In the genomic region with DNA sequence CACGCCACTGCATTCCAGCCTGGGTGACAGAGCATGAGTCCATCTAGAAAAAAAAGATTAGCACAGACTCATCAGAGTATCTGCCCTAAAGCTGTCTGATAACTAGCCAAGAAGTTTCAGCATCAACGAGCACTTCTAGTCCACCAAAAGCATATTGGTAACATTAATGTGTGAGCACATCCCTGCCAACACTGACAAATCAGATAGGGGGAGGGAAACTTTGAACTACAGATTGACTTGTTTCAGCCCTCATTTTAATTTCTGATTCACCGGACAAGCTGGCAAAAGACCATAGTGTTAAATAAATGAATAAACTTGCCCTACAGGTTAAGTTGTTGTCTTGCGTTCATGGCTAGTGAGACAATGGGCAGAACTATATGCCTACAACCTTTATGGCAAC, we compare ENCODE assay signal across 29 cellular contexts. TPM values are rescaled to one million over a fixed set of nuclear protein-coding genes. Genes with fewer than 3 reads are reported as not detected.
DNase-seq lines count a peak whose midpoint lies in the region; ATAC-seq, FAIRE-seq and TF ChIP-seq lines count a peak whose summit lies in the region.
"Had no signal": no experiment of that assay in that cellular context is flagged by ENCODE, and none has a peak within 500 bp of the region (broad histone marks: within the 10 kb centered on the region; RNA-seq: fewer than 3 reads in every experiment).

No MANE protein-coding gene starts in this region.

- H4K8ac ChIP-seq in IMR-90 (ENCODE audit: low read depth in 2 of 2, low read length in 2 of 2) (no peak overlapping the region), mesenchymal stem cell (ENCODE audit: low read length) (no peak overlapping the region)

- H2BK12ac ChIP-seq in mesenchymal stem cell (ENCODE audit: low read length in 2 of 2), result no peak overlapping the region

- H3K56ac ChIP-seq in IMR-90 (ENCODE audit: extremely low read depth, insufficient read depth, low read length), result no peak overlapping the region

- H2BK120ac ChIP-seq in IMR-90 (ENCODE audit: low read depth, low read length) (no peak overlapping the region), mesenchymal stem cell (ENCODE audit: low read depth, low read length) (no peak overlapping the region)

- no peak overlapping the region for H3K4me3 Mint-ChIP-seq in activated CD4-positive, alpha-beta memory T cell treated with anti-CD3 and anti-CD28 coated beads for 36 hours
- H3K4me3 Mint-ChIP-seq: activated B cell treated with CpG ODN at 0.5 μM for 24 hours; activated CD8-positive, alpha-beta T cell treated with anti-CD3 and anti-CD28 coated beads for 36 hours; activated naive CD4-positive, alpha-beta T cell treated with anti-CD3 and anti-CD28 coated beads, Interleukin-2, amount 50 U/mL, for 24 hours; activated T-cell treated with anti-CD3 and anti-CD28 coated beads, Interleukin-2, amount 50 U/mL, for 4 hours; CD4-positive, CD25-positive, alpha-beta regulatory T cell; dendritic cell treated with granulocyte-macrophage colony-stimulating factor and Interleukin-4, amounts not matched to agents 40 ng/mL and 50 ng/mL, for 4 days; neural progenitor cell; stimulated activated naive B cell treated with anti-CD40 and anti-IgM and Interleukin-4, amounts not matched to agents 10 μg/mL and 1 μg/mL and 100 μg/mL, for 72 hours; T-helper 17 cell had no signal

- peak; percentile 23 for FAIRE-seq in bronchial epithelial cell (lab: Jason Lieb, UNC)
- FAIRE-seq: A549 had no signal

- no peak overlapping the region for H2AK9ac ChIP-seq in IMR-90 (replicated peaks; ENCODE audit: low read depth, low read length, poor library complexity)

- no peaks in the 10 kb centered on the region for H3K27me3 Mint-ChIP-seq in activated CD4-positive, alpha-beta memory T cell treated with anti-CD3 and anti-CD28 coated beads for 36 hours
- H3K27me3 Mint-ChIP-seq: activated B cell treated with CpG ODN at 0.5 μM for 24 hours; activated CD8-positive, alpha-beta T cell treated with anti-CD3 and anti-CD28 coated beads for 36 hours; activated naive CD4-positive, alpha-beta T cell treated with anti-CD3 and anti-CD28 coated beads, Interleukin-2, amount 50 U/mL, for 24 hours; stimulated activated naive B cell treated with anti-CD40 and anti-IgM and Interleukin-4, amounts not matched to agents 10 μg/mL and 1 μg/mL and 100 μg/mL, for 72 hours had no signal

- H3K18ac ChIP-seq in IMR-90 (ENCODE audit: low read depth, low read length) (no peak overlapping the region), mesenchymal stem cell (ENCODE audit: low read depth in 1 of 2, low read length in 2 of 2) (no peak overlapping the region)

- H3K27ac ChIP-seq in IMR-90 (ENCODE audit: insufficient read depth, low read length) (no peak overlapping the region), mesenchymal stem cell (ENCODE audit: low read length, poor library complexity, severe bottlenecking) (no peak overlapping the region)
- H3K27ac ChIP-seq: A549, body of pancreas, HL-60, neural progenitor cell, SJSA1, transverse colon had no signal

- no peak overlapping the region for H3K14ac ChIP-seq in IMR-90 (replicated peaks; ENCODE audit: low read depth, low read length)
- no peak overlapping the region for H3K14ac ChIP-seq in mesenchymal stem cell (ENCODE audit: low read length in 2 of 2)

- H3K23ac ChIP-seq in IMR-90 (ENCODE audit: low read depth, low read length) (no peak overlapping the region), mesenchymal stem cell (ENCODE audit: low read length in 2 of 2) (no peak overlapping the region)

- dilution Hi-C loops in IMR-90 (cut with HindIII; ENCODE audit: low sequenced_read_pairs, unreplicated experiment), result no loop called here

- TF ChIP-seq CTCF in AG09309 (IDR thresholded peaks at IDR 0.05; ENCODE audit: control insufficient read depth, insufficient read depth, low read depth, low read length, missing control alignments) (no peak), IMR-90 (conservative IDR thresholded peaks at IDR 0.05; ENCODE audit: low read depth, low read length) (no peak), bronchial epithelial cell (IDR thresholded peaks at IDR 0.05; ENCODE audit: insufficient read depth, low read length, severe bottlenecking) (no peak), foreskin fibroblast (IDR thresholded peaks at IDR 0.05; ENCODE audit: low read depth, low read length) (no peak)

- no peak for TF ChIP-seq RAD21 in IMR-90 (IDR thresholded peaks at IDR 0.05; ENCODE audit: low read length)

- no peak overlapping the region for H2BK15ac ChIP-seq in IMR-90 (ENCODE audit: low read depth, low read length)
- H2BK15ac ChIP-seq in mesenchymal stem cell (ENCODE audit: low read depth, poor library complexity, severe bottlenecking), result no peak overlapping the region

- H3K9me3 ChIP-seq in IMR-90 (ENCODE audit: control insufficient read depth, insufficient read depth, low read length), result no peaks in the 10 kb centered on the region
- H3K9me3 ChIP-seq in mesenchymal stem cell (ENCODE audit: control insufficient read depth, low read length), result no peaks in the 10 kb centered on the region
- H3K9me3 ChIP-seq: A549, body of pancreas, SJSA1, transverse colon had no signal

- H3K9ac ChIP-seq in IMR-90 (ENCODE audit: low read depth, low read length) (no peak overlapping the region), mesenchymal stem cell (ENCODE audit: low read length) (no peak overlapping the region)
- H3K9ac ChIP-seq: neural progenitor cell had no signal

- H2BK5ac ChIP-seq in IMR-90 (ENCODE audit: low read depth, low read length, poor library complexity, severe bottlenecking), result no peak overlapping the region
- H2BK5ac ChIP-seq in mesenchymal stem cell (ENCODE audit: low read depth, low read length, poor library complexity, severe bottlenecking), result no peak overlapping the region

- POLR2A ChIA-PET in IMR-90 (lab: Charles Lee; ENCODE audit: unreplicated experiment), result interaction anchor here (0.6 to 0.7 kb wide), 2 partner anchors 26 to 1757 kb away, joined by 3 read pairs; no protein-coding TSS in a partner anchor
- POLR2A ChIA-PET in activated CD4-positive, alpha-beta memory T cell treated with anti-CD3 and anti-CD28 coated beads for 36 hours (lab: Charles Lee), result interaction anchor here (1.0 to 1.5 kb wide), 2 partner anchors 9 to 48 kb away, joined by 3 read pairs; no protein-coding TSS in a partner anchor

- no peak overlapping the region for H2BK20ac ChIP-seq in IMR-90 (ENCODE audit: low read depth, low read length)

- no peaks in the 10 kb centered on the region for H3K9me1 ChIP-seq in IMR-90 (ENCODE audit: insufficient read depth, low read length)

- H3K4me1 Mint-ChIP-seq in activated CD4-positive, alpha-beta memory T cell treated with anti-CD3 and anti-CD28 coated beads for 36 hours (ENCODE audit: low read depth), result peaks cover 19% of the 10 kb centered on the region
- H3K4me1 Mint-ChIP-seq: activated B cell treated with CpG ODN at 0.5 μM for 24 hours, T-helper 17 cell had no signal

- H3K4me3 ChIP-seq in AG09309 (ENCODE audit: control insufficient read depth, low read depth, low read length), result no peak overlapping the region
- no peak overlapping the region for H3K4me3 ChIP-seq in IMR-90 (ENCODE audit: insufficient read depth, low read depth, low read length)
- H3K4me3 ChIP-seq in bronchial epithelial cell (ENCODE audit: low read depth, low read length), result no peak overlapping the region
- no peak overlapping the region for H3K4me3 ChIP-seq in foreskin fibroblast (ENCODE audit: low read depth in 1 of 2, low read length in 2 of 2)
- H3K4me3 ChIP-seq in mesenchymal stem cell (ENCODE audit: insufficient read depth in 1 of 2, low read depth in 1 of 2, low read length in 2 of 2), result no peak overlapping the region
- H3K4me3 ChIP-seq: A549, body of pancreas, neural progenitor cell, SJSA1, transverse colon had no signal

- no peak overlapping the region for H4K5ac ChIP-seq in IMR-90 (ENCODE audit: low read depth, low read length)

- 93% methylated on average over 2 of the region's 4 CpGs; no CpG with 5 or more reads in 1 of the 2 experiments for WGBS in IMR-90 (ENCODE audit: extremely low coverage in 2 of 2, insufficient read length in 1 of 2), 2 experiments
- 99% methylated on average over 3 of the region's 4 CpGs for WGBS in mesenchymal stem cell

- intact Hi-C loops in IMR-90 (cut with micrococcal nuclease), result no loop called here
- intact Hi-C loops in activated CD4-positive, alpha-beta memory T cell treated with anti-CD3 and anti-CD28 coated beads for 36 hours (cut with micrococcal nuclease), result loop anchor here (2.0 kb wide), 2 partner anchors 143 to 253 kb away; no protein-coding TSS in a partner anchor
- intact Hi-C loops in cardiac septum (cut with DNase I), result no loop called here

- H2AFZ ChIP-seq in IMR-90 (replicated peaks; ENCODE audit: low read length, poor library complexity) (no peak overlapping the region), mesenchymal stem cell (ENCODE audit: low read depth, low read length) (no peak overlapping the region)

- no peak overlapping the region for H2AK5ac ChIP-seq in IMR-90 (ENCODE audit: low read depth, low read length)
- no peak overlapping the region for H2AK5ac ChIP-seq in mesenchymal stem cell (ENCODE audit: low read length, severe bottlenecking)

- in situ Hi-C loops in IMR-90 (cut with MboI; ENCODE audit: low sequenced_read_pairs), result no loop called here

- H3K79me1 ChIP-seq in IMR-90 (ENCODE audit: low read depth in 1 of 2, low read length in 2 of 2), result no peaks in the 10 kb centered on the region
- H3K79me1 ChIP-seq in mesenchymal stem cell (replicated peaks; ENCODE audit: low read length, poor library complexity, severe bottlenecking), result no peaks in the 10 kb centered on the region

- H3K27me3 ChIP-seq in IMR-90 (ENCODE audit: control insufficient read depth, insufficient read depth, low read length), result no peaks in the 10 kb centered on the region; the same call in 1 of the 2 replicates
- no peaks in the 10 kb centered on the region for H3K27me3 ChIP-seq in bronchial epithelial cell (ENCODE audit: control insufficient read depth, insufficient read depth, low read length)
- no peaks in the 10 kb centered on the region for H3K27me3 ChIP-seq in mesenchymal stem cell (ENCODE audit: control insufficient read depth in 1 of 2, insufficient read depth in 1 of 2, low read length in 2 of 2)
- H3K27me3 ChIP-seq: body of pancreas, neural progenitor cell, SJSA1, transverse colon had no signal

- H4K20me1 ChIP-seq in IMR-90 (ENCODE audit: insufficient read depth, low read length), result no peaks in the 10 kb centered on the region

- no TSS peak for BruUV-seq in IMR-90 (replicated peaks; lab: Mats Ljungman, UMichigan)

- H3K4ac ChIP-seq in IMR-90 (ENCODE audit: low read depth, low read length), result no peak overlapping the region
- H3K4ac ChIP-seq in mesenchymal stem cell (ENCODE audit: low read depth in 1 of 2, low read length in 2 of 2), result no peak overlapping the region

- H3K36me3 ChIP-seq in IMR-90 (ENCODE audit: control insufficient read depth, insufficient read depth, low read length), result no peaks in the 10 kb centered on the region
- H3K36me3 ChIP-seq in bronchial epithelial cell (ENCODE audit: control insufficient read depth, insufficient read depth, low read length), result no peaks in the 10 kb centered on the region
- no peaks in the 10 kb centered on the region for H3K36me3 ChIP-seq in mesenchymal stem cell (ENCODE audit: control insufficient read depth in 1 of 2, insufficient read depth in 2 of 2, low read depth in 1 of 2, low read length in 2 of 2)
- H3K36me3 ChIP-seq: neural progenitor cell, SJSA1, transverse colon had no signal

- CTCF ChIA-PET in IMR-90 (lab: Yijun Ruan, JAX), result no interaction called here
- CTCF ChIA-PET in activated CD4-positive, alpha-beta memory T cell treated with anti-CD3 and anti-CD28 coated beads for 36 hours (lab: Charles Lee), result interaction anchor here (1.1 to 1.7 kb wide), 3 partner anchors 10 to 117 kb away, joined by 3 to 4 read pairs (median 3); no protein-coding TSS in a partner anchor

- no peak overlapping the region for H4K91ac ChIP-seq in IMR-90 (ENCODE audit: insufficient read depth, low read depth, low read length)
- H4K91ac ChIP-seq in mesenchymal stem cell (ENCODE audit: low read length), result no peak overlapping the region

- TF ChIP-seq POLR2A in IMR-90 (IDR thresholded peaks at IDR 0.05; ENCODE audit: low read depth, low read length), result no peak

- no peak overlapping the region for H3K27ac Mint-ChIP-seq in activated CD4-positive, alpha-beta memory T cell treated with anti-CD3 and anti-CD28 coated beads for 36 hours
- H3K27ac Mint-ChIP-seq: activated B cell treated with CpG ODN at 0.5 μM for 24 hours; activated CD8-positive, alpha-beta T cell treated with anti-CD3 and anti-CD28 coated beads for 36 hours; activated naive CD4-positive, alpha-beta T cell treated with anti-CD3 and anti-CD28 coated beads, Interleukin-2, amount 50 U/mL, for 24 hours; dendritic cell treated with granulocyte-macrophage colony-stimulating factor and Interleukin-4, amounts not matched to agents 40 ng/mL and 50 ng/mL, for 4 days; neural progenitor cell; stimulated activated naive B cell treated with anti-CD40 and anti-IgM and Interleukin-4, amounts not matched to agents 10 μg/mL and 1 μg/mL and 100 μg/mL, for 72 hours; T-helper 17 cell had no signal

- no peaks in the 10 kb centered on the region for H3K9me3 Mint-ChIP-seq in activated CD4-positive, alpha-beta memory T cell treated with anti-CD3 and anti-CD28 coated beads for 36 hours
- H3K9me3 Mint-ChIP-seq: activated B cell treated with CpG ODN at 0.5 μM for 24 hours; activated CD8-positive, alpha-beta T cell treated with anti-CD3 and anti-CD28 coated beads for 36 hours; activated naive CD4-positive, alpha-beta T cell treated with anti-CD3 and anti-CD28 coated beads, Interleukin-2, amount 50 U/mL, for 24 hours; activated T-cell treated with anti-CD3 and anti-CD28 coated beads, Interleukin-2, amount 50 U/mL, for 4 hours; CD4-positive, CD25-positive, alpha-beta regulatory T cell; dendritic cell treated with granulocyte-macrophage colony-stimulating factor and Interleukin-4, amounts not matched to agents 40 ng/mL and 50 ng/mL, for 4 days; stimulated activated naive B cell treated with anti-CD40 and anti-IgM and Interleukin-4, amounts not matched to agents 10 μg/mL and 1 μg/mL and 100 μg/mL, for 72 hours had no signal

- H3K36me3 Mint-ChIP-seq in activated CD4-positive, alpha-beta memory T cell treated with anti-CD3 and anti-CD28 coated beads for 36 hours, result no peaks in the 10 kb centered on the region
- H3K36me3 Mint-ChIP-seq: activated naive CD4-positive, alpha-beta T cell treated with anti-CD3 and anti-CD28 coated beads, Interleukin-2, amount 50 U/mL, for 24 hours; CD4-positive, CD25-positive, alpha-beta regulatory T cell; neural progenitor cell; stimulated activated naive B cell treated with anti-CD40 and anti-IgM and Interleukin-4, amounts not matched to agents 10 μg/mL and 1 μg/mL and 100 μg/mL, for 72 hours had no signal

- H3K4me1 ChIP-seq in IMR-90 (ENCODE audit: control insufficient read depth, insufficient read depth, low read length), result peaks cover 3% of the 10 kb centered on the region
- peaks cover 2% of the 10 kb centered on the region for H3K4me1 ChIP-seq in mesenchymal stem cell (ENCODE audit: control insufficient read depth, insufficient read depth, low read depth, low read length)
- H3K4me1 ChIP-seq: A549, SJSA1, transverse colon had no signal

- ATAC-seq in IMR-90 (ENCODE audit: low read depth), result peak; percentile 57
- ATAC-seq in stimulated activated naive CD8-positive, alpha-beta T cell treated with anti-CD3 and anti-CD28 coated beads, Interleukin-15, Interleukin-2, amounts not matched to agents 100 U/mL and 50 U/mL, for 24 hours, result no peak
- ATAC-seq: A549; activated CD8-positive, alpha-beta T cell treated with anti-CD3 and anti-CD28 coated beads for 36 hours; stimulated activated naive B cell treated with anti-CD40 and anti-IgM and Interleukin-4, amounts not matched to agents 10 μg/mL and 1 μg/mL and 100 μg/mL, for 72 hours; T-helper 17 cell had no signal

- H3K4me2 ChIP-seq in IMR-90 (ENCODE audit: low read depth, low read length) (no peak overlapping the region), mesenchymal stem cell (ENCODE audit: low read length, poor library complexity, severe bottlenecking) (no peak overlapping the region)
- H3K4me2 ChIP-seq: A549, neural progenitor cell had no signal

- DNase-seq in AG09309 (ENCODE audit: low read depth) (peak; percentile 58), IMR-90 (peak; percentile 47), bronchial epithelial cell (ENCODE audit: low read depth) (peak; percentile 91), foreskin fibroblast (peak; percentile 84 to 90), mesenchymal stem cell (no peak), cardiac septum (ENCODE audit: low spot score) (no peak)
- DNase-seq in activated CD4-positive, alpha-beta memory T cell treated with anti-CD3 and anti-CD28 coated beads for 36 hours, result no peak
- no peak for DNase-seq in stimulated activated naive CD8-positive, alpha-beta T cell treated with anti-CD3 and anti-CD28 coated beads, Interleukin-15, Interleukin-2, amounts not matched to agents 100 U/mL and 50 U/mL, for 24 hours
- DNase-seq: activated B cell treated with CpG ODN at 0.5 μM for 24 hours; activated CD8-positive, alpha-beta T cell treated with anti-CD3 and anti-CD28 coated beads for 36 hours; activated T-cell treated with anti-CD3 and anti-CD28 coated beads, Interleukin-2, amount 50 U/mL, for 4 hours; body of pancreas; CD4-positive, CD25-positive, alpha-beta regulatory T cell; GOT3; hippocampal formation; left cardiac atrium; NCI-H1092; NCI-H2081; NCI-H510A; retina; stimulated activated naive B cell treated with anti-CD40 and anti-IgM and Interleukin-4, amounts not matched to agents 10 μg/mL and 1 μg/mL and 100 μg/mL, for 72 hours; T-helper 17 cell; transverse colon had no signal

RNA-seq across cellular contexts. Expression of gene SEC63, which starts 7.7 kb away (rescaled TPM):
- total RNA-seq in IMR-90 (2012; rRNA removed) (8.6 and 18.3 TPM in 2 replicates), bronchial epithelial cell (19.7 and 31.1 TPM in 2 replicates), cardiac septum (55.5 TPM)
- 18.3 and 22.4 TPM in 2 replicates for polyA plus RNA-seq in IMR-90 (2012; rRNA removed)
- 3.8 TPM in 2 replicates for polyA plus RNA-seq in IMR-90 (2012; cell fraction: cytosol; rRNA removed)
- polyA plus RNA-seq in IMR-90 (2012; cell fraction: nucleus; rRNA removed; ENCODE audit: low replicate concordance), result 2.9 and 18.9 TPM in 2 replicates
- polyA plus RNA-seq in mesenchymal stem cell (2013, experiment 1 of 2), result 71.1 TPM
- 77.8 TPM for polyA plus RNA-seq in mesenchymal stem cell (2013, experiment 2 of 2)
- 10 to 100 TPM; 90.6 to 95.9 TPM for total RNA-seq in activated CD4-positive, alpha-beta memory T cell treated with anti-CD3 and anti-CD28 coated beads for 36 hours

Comparison
In these comparisons a context has a peak if more than half of its experiments do, and no peak if none do; other contexts are left out.
1. DNase-seq: peak in AG09309 (single experiment), IMR-90 (single experiment), bronchial epithelial cell (single experiment) and foreskin fibroblast (2 of 2); none in mesenchymal stem cell (single experiment), activated CD4-positive, alpha-beta memory T cell treated with anti-CD3 and anti-CD28 coated beads for 36 hours (single experiment), stimulated activated naive CD8-positive, alpha-beta T cell treated with anti-CD3 and anti-CD28 coated beads, Interleukin-15, Interleukin-2, amounts not matched to agents 100 U/mL and 50 U/mL, for 24 hours (single experiment) and cardiac septum (single experiment).